In the genomic region with DNA sequence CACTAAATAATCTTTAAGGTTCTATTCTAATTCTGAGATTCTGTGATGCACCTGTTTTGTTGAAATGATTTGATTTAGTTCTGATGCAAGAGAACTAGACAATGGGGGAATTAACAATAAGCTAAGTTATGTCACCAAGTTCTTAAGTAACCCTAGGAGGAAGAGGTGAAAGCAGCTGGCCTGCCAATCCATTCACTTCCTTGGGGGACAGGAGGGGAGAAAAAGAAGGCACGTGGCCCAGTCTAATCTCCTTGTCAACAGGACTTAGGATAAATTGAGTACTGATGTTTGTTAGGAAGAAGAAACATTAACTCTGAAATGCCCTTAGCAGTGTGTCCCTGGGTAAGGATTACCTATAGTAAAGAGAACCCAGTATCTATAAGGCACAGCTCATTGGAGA, we compare ENCODE assay signal across 25 cellular contexts. TPM values are rescaled to one million over a fixed set of nuclear protein-coding genes. Genes with fewer than 3 reads are reported as not detected.
"Had no signal": no experiment of that assay in that cellular context is flagged by ENCODE, and none has a peak within 500 bp of the region (broad histone marks: within the 10 kb centered on the region; RNA-seq: fewer than 3 reads in every experiment).

No MANE protein-coding gene starts in this region.

- H3K9me3 ChIP-seq: ovary, psoas muscle, right lobe of liver, stomach, thoracic aorta, thyroid gland, tibial nerve, upper lobe of right lung, uterus had no signal

- H3K27ac ChIP-seq: neural progenitor cell, ovary, parathyroid adenoma, psoas muscle, right lobe of liver, stomach, thoracic aorta, thyroid gland, tibial nerve, upper lobe of right lung, uterus had no signal

- DNase-seq: naive thymus-derived CD4-positive, alpha-beta T cell; natural killer cell; occipital lobe; ovary; posterior cingulate gyrus; psoas muscle; right cardiac atrium; right lobe of liver; small intestine; stimulated activated CD4-positive, alpha-beta T cell treated with anti-CD3 and anti-CD28 coated beads, Interleukin-15, amount 100 ng/mL, for 24 hours; stimulated activated CD4-positive, alpha-beta T cell treated with anti-CD3 and anti-CD28 coated beads, Interleukin-2, amount 100 ng/mL, for 24 hours; stimulated activated CD4-positive, alpha-beta T cell treated with anti-CD3 and anti-CD28 coated beads, Interleukin-2, amount 100 ng/mL, for 48 hours; stimulated activated CD4-positive, alpha-beta T cell treated with anti-CD3 and anti-CD28 coated beads, Interleukin-4, amount 100 ng/mL, for 24 hours; stimulated activated naive B cell treated with anti-CD40 and anti-IgM and Interleukin-4, amounts not matched to agents 10 μg/mL and 1 μg/mL and 100 μg/mL, for 72 hours; stimulated activated naive CD4-positive, alpha-beta T cell treated with Interleukin-2 at 50 U/mL for 16 hours; stomach; thyroid gland; trophoblast cell; upper lobe of right lung; uterus had no signal

- ATAC-seq: naive thymus-derived CD4-positive, alpha-beta T cell; natural killer cell; psoas muscle; right cardiac atrium; right lobe of liver; stimulated activated effector memory CD8-positive, alpha-beta T cell treated with anti-CD3 and anti-CD28 coated beads, Interleukin-12 subunit alpha, Interleukin-12 subunit beta, amount 100 ng/mL, for 72 hours; stimulated activated naive B cell treated with anti-CD40 and anti-IgM and Interleukin-4, amounts not matched to agents 10 μg/mL and 1 μg/mL and 100 μg/mL, for 72 hours; upper lobe of right lung had no signal

- H3K36me3 ChIP-seq: neural progenitor cell, ovary, thyroid gland, tibial nerve, upper lobe of right lung, uterus had no signal

- H3K4me3 ChIP-seq: neural progenitor cell, ovary, psoas muscle, right lobe of liver, stomach, thoracic aorta, thyroid gland, tibial nerve, upper lobe of right lung, uterus had no signal

- H3K27me3 ChIP-seq: neural progenitor cell, ovary, right lobe of liver, stomach, thyroid gland, tibial nerve, upper lobe of right lung, uterus had no signal

- H3K4me1 ChIP-seq: neural progenitor cell, parathyroid adenoma, psoas muscle, right lobe of liver, stomach, thyroid gland, tibial nerve, upper lobe of right lung, uterus had no signal

RNA-seq across cellular contexts. Expression of gene TLCD4, which starts 36.9 kb away (rescaled TPM):
- total RNA-seq: naive thymus-derived CD4-positive, alpha-beta T cell had no signal
